Comparison of ENCODE assay signal across 17 cellular contexts in the genomic region with DNA sequence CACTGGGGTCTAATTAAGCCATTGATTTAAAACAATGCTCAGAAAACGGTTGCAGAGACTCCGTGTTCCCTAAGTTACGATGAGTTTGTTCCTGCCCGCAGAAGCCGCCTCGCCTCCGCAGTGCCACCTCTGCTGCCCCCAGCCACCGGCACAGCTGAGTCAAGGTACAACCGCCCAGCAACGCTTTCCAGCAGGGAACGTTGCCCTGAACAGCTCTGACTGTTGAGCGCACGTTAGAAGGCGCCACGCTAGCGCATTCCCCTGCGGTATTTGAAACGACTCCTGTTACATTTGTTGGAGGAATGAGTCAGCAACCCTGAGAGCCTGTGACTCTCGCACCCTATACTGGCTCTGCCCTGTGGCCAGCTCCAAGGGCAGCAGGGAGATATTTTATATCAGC.
DNase-seq lines count a peak whose midpoint lies in the region; FAIRE-seq lines count a peak whose summit lies in the region.
"Had no signal": no experiment of that assay in that cellular context is flagged by ENCODE, and none has a peak within 500 bp of the region (broad histone marks: within the 10 kb centered on the region; RNA-seq: fewer than 3 reads in every experiment).

No MANE protein-coding gene starts in this region.

- no peak overlapping the region for H3K18ac ChIP-seq in mesendoderm (ENCODE audit: low read length)

- H3K56ac ChIP-seq in mesendoderm (ENCODE audit: low read length), result no peak overlapping the region

- no peak overlapping the region for H2BK5ac ChIP-seq in mesendoderm (ENCODE audit: low read length)

- no peaks in the 10 kb centered on the region for H3K79me2 ChIP-seq in mesendoderm (ENCODE audit: control insufficient read depth, insufficient read depth, low read length)

- no peaks in the 10 kb centered on the region for H3K36me3 ChIP-seq in mesendoderm (ENCODE audit: control insufficient read depth, insufficient read depth, low read length)
- H3K36me3 ChIP-seq: SJCRH30 had no signal

- H3K79me1 ChIP-seq in mesendoderm (ENCODE audit: low read length), result no peaks in the 10 kb centered on the region

- no peak overlapping the region for H3K27ac ChIP-seq in mesendoderm (ENCODE audit: low read depth, low read length)
- H3K27ac ChIP-seq: A549, GM23248, PC-9, SJCRH30 had no signal

- DNase-seq in ELF-1 (ENCODE audit: low read depth, low spot score) (peak; percentile 80), ecto neural progenitor cell (ENCODE audit: low spot score) (peak; percentile 45), mesendoderm (peak; percentile 36), urothelium cell line (ENCODE audit: low spot score) (peak; percentile 65), HPDE6-E6E7 (ENCODE audit: extremely low spot score) (no peak), NCI-H2171 (lab: John Stamatoyannopoulos, UW) (no peak), NOMO-1 (lab: John Stamatoyannopoulos, UW; ENCODE audit: unreplicated experiment in 2 of 2) (no peak)
- DNase-seq: GM23248, KG1, NCI-H1694 treated with DMSO at 0.1 percent for 48 hours, NCI-H2107, NCI-H2227 treated with DMSO at 0.1 percent for 48 hours, NCI-H524, PC-9, SJCRH30 had no signal

- no peak overlapping the region for H3K4me3 ChIP-seq in mesendoderm (ENCODE audit: low read length)
- H3K4me3 ChIP-seq: A549, GM23248, PC-9, SJCRH30 had no signal

- no peaks in the 10 kb centered on the region for H3K4me1 ChIP-seq in mesendoderm (ENCODE audit: control insufficient read depth, low read depth, low read length)
- H3K4me1 ChIP-seq: A549, SJCRH30 had no signal

- H2BK15ac ChIP-seq in mesendoderm (replicated peaks; ENCODE audit: low read depth), result no peak overlapping the region

- no peak overlapping the region for H3K23ac ChIP-seq in mesendoderm (ENCODE audit: low read length)

- no peak overlapping the region for H3K4me2 ChIP-seq in mesendoderm (ENCODE audit: low read length)
- H3K4me2 ChIP-seq: A549, PC-9 had no signal

- no CpG with 5 or more reads among the region's 19 CpGs for WGBS in mesendoderm (ENCODE audit: extremely low coverage, insufficient coverage, low lambda C conversion rate)

- H3K4ac ChIP-seq in mesendoderm (ENCODE audit: low read depth, low read length), result no peak overlapping the region

- H4K8ac ChIP-seq in mesendoderm (ENCODE audit: low read depth, low read length), result no peak overlapping the region

- H3K9ac ChIP-seq in mesendoderm (ENCODE audit: low read length), result no peak overlapping the region
- H3K9ac ChIP-seq: GM23248 had no signal

- H4K5ac ChIP-seq in mesendoderm (ENCODE audit: low read length), result no peak overlapping the region

- FAIRE-seq in urothelium cell line (lab: Jason Lieb, UNC), result no peak
- FAIRE-seq: A549, HepG2 had no signal

- no peak overlapping the region for H2AK5ac ChIP-seq in mesendoderm (ENCODE audit: low read length)

- no peak overlapping the region for H2BK120ac ChIP-seq in mesendoderm (ENCODE audit: low read depth, low read length)

- no peaks in the 10 kb centered on the region for H3K27me3 ChIP-seq in mesendoderm (ENCODE audit: insufficient read depth, low read length, poor library complexity)

Comparison
In these comparisons a context has a peak if more than half of its experiments do, and no peak if none do; other contexts are left out.
1. DNase-seq: peak in ELF-1 (single experiment), ecto neural progenitor cell (single experiment), mesendoderm (single experiment) and urothelium cell line (single experiment); none in HPDE6-E6E7 (single experiment), NCI-H2171 (single experiment) and NOMO-1 (0 of 2).